ENCODE assay signal across 30 cellular contexts in genomic region chr2:217293607-217294006, GRCh38.
"Had no signal": no experiment of that assay in that cellular context is flagged by ENCODE, and none has a peak within 500 bp of the region (broad histone marks: within the 10 kb centered on the region; RNA-seq: fewer than 3 reads in every experiment).

No MANE protein-coding gene starts in this region.

- H3K27ac Mint-ChIP-seq: activated CD4-positive, alpha-beta memory T cell treated with anti-CD3 and anti-CD28 coated beads for 36 hours; activated CD4-positive, alpha-beta T cell treated with anti-CD3 and anti-CD28 coated beads, Interleukin-2, amount 10 ng/mL, durations not matched to agents 24 days and 14 days; activated naive CD4-positive, alpha-beta T cell treated with anti-CD3 and anti-CD28 coated beads, Interleukin-2, amount 50 U/mL, for 72 hours; activated T-helper 2 cell treated with anti-CD3 and anti-CD28 coated beads, Interferon-gamma antibody, Interleukin-2, Interleukin-4, amounts not matched to agents 10 μg/mL and 5 μg/mL and 100 μg/mL, durations not matched to agents 14 hours and 24 hours and 36 hours; effector memory CD8-positive, alpha-beta T cell; naive B cell; neural progenitor cell had no signal

- H3K27me3 Mint-ChIP-seq: activated CD4-positive, alpha-beta memory T cell treated with anti-CD3 and anti-CD28 coated beads for 36 hours; activated CD4-positive, alpha-beta T cell treated with anti-CD3 and anti-CD28 coated beads, Interleukin-2, amount 10 ng/mL, durations not matched to agents 24 days and 14 days; brain had no signal

- H3K4me1 Mint-ChIP-seq: activated CD4-positive, alpha-beta T cell treated with anti-CD3 and anti-CD28 coated beads, Interleukin-2, amount 10 ng/mL, durations not matched to agents 24 days and 14 days; naive B cell had no signal

- ATAC-seq: activated T-cell treated with anti-CD3 and anti-CD28 coated beads, Interleukin-2, amount 50 U/mL, for 4 hours; effector memory CD8-positive, alpha-beta T cell; heart right ventricle; left lung; lower lobe of right lung; psoas muscle had no signal

- DNase-seq: activated CD4-positive, alpha-beta memory T cell treated with anti-CD3 and anti-CD28 coated beads for 36 hours; activated CD4-positive, alpha-beta T cell treated with anti-CD3 and anti-CD28 coated beads, Interleukin-2, amount 10 ng/mL, durations not matched to agents 24 days and 14 days; activated CD4-positive, CD25-positive, alpha-beta regulatory T cell treated with anti-CD3 and anti-CD28 coated beads, Interleukin-2, amount 50 U/mL, for 72 hours; activated CD8-positive, alpha-beta memory T cell treated with anti-CD3 and anti-CD28 coated beads, Interleukin-2, amount 50 U/mL, for 48 hours; activated T-cell treated with anti-CD3 and anti-CD28 coated beads, Interleukin-2, amount 50 U/mL, for 4 hours; aorta; cerebellar nuclear complex; colonic mucosa; dorsolateral prefrontal cortex; effector memory CD8-positive, alpha-beta T cell; erythroblast; foreskin melanocyte; heart right ventricle; left lung; lower lobe of right lung; mesendoderm; naive B cell; occipital lobe; psoas muscle; stimulated activated CD4-positive, alpha-beta T cell treated with anti-CD3 and anti-CD28 coated beads, Interleukin-2, amount 100 ng/mL, for 48 hours; stimulated activated naive CD4-positive, alpha-beta T cell treated with Interleukin-2 at 50 U/mL for 16 hours; T-helper 2 cell; testis; transverse colon had no signal

- H3K36me3 Mint-ChIP-seq: neural progenitor cell had no signal

- H3K4me3 Mint-ChIP-seq: activated CD4-positive, alpha-beta memory T cell treated with anti-CD3 and anti-CD28 coated beads for 36 hours; activated CD4-positive, alpha-beta T cell treated with anti-CD3 and anti-CD28 coated beads, Interleukin-2, amount 10 ng/mL, durations not matched to agents 24 days and 14 days; activated T-cell treated with anti-CD3 and anti-CD28 coated beads, Interleukin-2, amount 50 U/mL, for 4 hours; brain; effector memory CD8-positive, alpha-beta T cell; naive B cell; neural progenitor cell had no signal

- H3K4me3 ChIP-seq: cardiac muscle cell, colonic mucosa, dorsolateral prefrontal cortex, heart right ventricle, left lung, lower lobe of right lung, neural progenitor cell, psoas muscle, right atrium auricular region, testis, transverse colon had no signal

- H3K9me3 Mint-ChIP-seq: effector memory CD8-positive, alpha-beta T cell had no signal
